In the genomic region with DNA sequence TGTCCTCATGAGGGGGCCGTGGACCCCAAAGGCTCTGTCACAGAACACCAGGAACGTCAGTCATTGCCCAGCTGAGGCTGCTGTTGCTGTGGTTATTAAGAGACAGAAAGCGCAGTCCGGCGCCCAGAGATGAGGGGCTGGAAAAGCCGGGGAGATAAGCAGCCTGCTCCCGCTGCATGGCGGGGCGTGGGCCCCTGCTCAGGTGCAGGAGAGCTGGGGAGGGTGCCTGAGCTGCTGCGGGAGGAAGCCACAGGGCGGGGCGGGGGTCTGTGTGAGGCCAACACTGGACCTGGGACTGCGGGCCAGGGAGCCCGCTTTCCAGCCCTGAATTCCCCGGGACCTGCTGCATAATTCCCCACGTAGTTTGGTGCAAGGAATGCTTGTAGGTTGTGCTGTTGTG, we compare ENCODE assay signal across 1 cellular context.
TF ChIP-seq lines count a peak whose summit lies in the region.

No MANE protein-coding gene starts in this region.

TF ChIP-seq in H1, 55 proteins besides CTCF, POLR2A, EP300 and RAD21:
- TF ChIP-seq GTF2F1 (IDR thresholded peaks at IDR 0.05; ENCODE audit: borderline replicate concordance, low read depth, low read length) (no peak), EZH2 (IDR thresholded peaks at IDR 0.05; ENCODE audit: low read depth, low read length, severe bottlenecking) (no peak), CHD2 (IDR thresholded peaks at IDR 0.05; ENCODE audit: low read length) (no peak), TAF1 (IDR thresholded peaks at IDR 0.05; ENCODE audit: low read depth, low read length) (no peak), TEAD4 (IDR thresholded peaks at IDR 0.05; ENCODE audit: low read depth, low read length) (peak; percentile 53; the same call in 1 of the 2 replicates), TBP (IDR thresholded peaks at IDR 0.05; ENCODE audit: low read depth, low read length) (no peak)
